8 cellular contexts compared by ENCODE assay signal in genomic region chr3:155995525-155996370, GRCh38.
DNase-seq lines count a peak whose midpoint lies in the region; TF ChIP-seq lines count a peak whose summit lies in the region.

No MANE protein-coding gene starts in this region.

- H3K9ac ChIP-seq in neural progenitor cell: no peak overlapping the region

- H3K4me3 Mint-ChIP-seq in CD14-positive monocyte: no peak overlapping the region
- no peak overlapping the region for H3K4me3 Mint-ChIP-seq in neural progenitor cell

- H3K4me1 ChIP-seq in neural progenitor cell: peaks cover 4% of the 10 kb centered on the region
- H3K4me1 ChIP-seq in esophagus squamous epithelium: no peaks in the 10 kb centered on the region

- peaks cover 2% of the 10 kb centered on the region for H3F3A ChIP-seq in neural progenitor cell (ENCODE audit: low read depth)

- H3K27me3 ChIP-seq in neural progenitor cell (no peaks in the 10 kb centered on the region), esophagus squamous epithelium (no peaks in the 10 kb centered on the region)

- 49 to 52% methylated on average over 8 of the region's 8 CpGs for WGBS in esophagus squamous epithelium, 2 donors

- intact Hi-C loops in CD14-positive monocyte (cut with micrococcal nuclease) (no loop called here), esophagus squamous epithelium (cut with DNase I) (no loop called here)

- H4K20me1 ChIP-seq in neural progenitor cell (ENCODE audit: low read depth): no peaks in the 10 kb centered on the region

- in situ Hi-C loops in T47D (cut with HindIII; ENCODE audit: low pct_unique_long_range_greater_than_20kb, low sequenced_read_pairs): no loop called here

- no peak overlapping the region for H2AFZ ChIP-seq in neural progenitor cell (replicated peaks)

- H3K79me2 ChIP-seq in neural progenitor cell (ENCODE audit: low read depth): no peaks in the 10 kb centered on the region

- DNase-seq in CD14-positive monocyte (ENCODE audit: low spot score) (no peak), HCEC 1CT (peak; percentile 53), NCI-H524 (lab: John Stamatoyannopoulos, UW) (peak; percentile 11 to 74), T47D (ENCODE audit: low read depth in 1 of 2, low spot score in 1 of 2) (peak; percentile 11 to 66), neural progenitor cell (ENCODE audit: low spot score) (peak; percentile 56), epidermal melanocyte (ENCODE audit: insufficient read length, low spot score) (no peak), esophagus squamous epithelium (lab: John Stamatoyannopoulos, UW) (no peak), amygdala (lab: John Stamatoyannopoulos, UW) (no peak)

- H3K27ac ChIP-seq in neural progenitor cell (no peak overlapping the region), esophagus squamous epithelium (no peak overlapping the region)

- H3K27ac Mint-ChIP-seq in CD14-positive monocyte: no peak overlapping the region
- H3K27ac Mint-ChIP-seq in neural progenitor cell: no peak overlapping the region

- H3K4me1 Mint-ChIP-seq in CD14-positive monocyte: no peaks in the 10 kb centered on the region
- H3K4me1 Mint-ChIP-seq in neural progenitor cell: peaks cover 11% of the 10 kb centered on the region

- H3K9me3 ChIP-seq in neural progenitor cell (ENCODE audit: low read depth): no peaks in the 10 kb centered on the region
- no peaks in the 10 kb centered on the region for H3K9me3 ChIP-seq in esophagus squamous epithelium

- H3K4me3 ChIP-seq in neural progenitor cell (no peak overlapping the region), esophagus squamous epithelium (no peak overlapping the region)

- H3K36me3 ChIP-seq in neural progenitor cell (no peaks in the 10 kb centered on the region), esophagus squamous epithelium (no peaks in the 10 kb centered on the region)

- H3K4me2 ChIP-seq in neural progenitor cell: no peak overlapping the region

- H3K27me3 Mint-ChIP-seq in CD14-positive monocyte (ENCODE audit: low read depth in 3 of 3): peaks cover 0 to 6% (median 3%) of the 10 kb centered on the region in 3 donors
- peaks cover 5% of the 10 kb centered on the region for H3K27me3 Mint-ChIP-seq in neural progenitor cell (ENCODE audit: insufficient read depth, low read depth)

- TF ChIP-seq POLR2A in esophagus squamous epithelium (IDR thresholded peaks at IDR 0.05): no peak

- TF ChIP-seq CTCF in CD14-positive monocyte (IDR thresholded peaks at IDR 0.05) (peak; percentile 21), neural progenitor cell (IDR thresholded peaks at IDR 0.05) (peak; percentile 72), esophagus squamous epithelium (IDR thresholded peaks at IDR 0.05) (peak in 3 of 6 experiments; percentile 21 to 49 (median 30))

- H3K9me3 Mint-ChIP-seq in CD14-positive monocyte (peaks cover 0 to 11% (median 0%) of the 10 kb centered on the region in 7 donors), neural progenitor cell (peaks cover 17% of the 10 kb centered on the region)

- H3K36me3 Mint-ChIP-seq in CD14-positive monocyte (no peaks in the 10 kb centered on the region), neural progenitor cell (no peaks in the 10 kb centered on the region)

Comparison
In these comparisons a context has a peak if more than half of its experiments do, and no peak if none do; other contexts are left out.
1. DNase-seq: peak in HCEC 1CT (single experiment), NCI-H524 (2 of 2), T47D (2 of 2) and neural progenitor cell (single experiment); none in CD14-positive monocyte (single experiment), epidermal melanocyte (single experiment), esophagus squamous epithelium (single experiment) and amygdala (0 of 56).